Comparison of ENCODE assay signal across 8 cellular contexts in genomic region chr13:24995225-24995804, GRCh38.
A peak's percentile ranks its signal among the peaks of the same experiment; 100 is the strongest.
DNase-seq lines count a peak whose midpoint lies in the region; ATAC-seq and TF ChIP-seq lines count a peak whose summit lies in the region.

No MANE protein-coding gene starts in this region.

- intact Hi-C loops in colonic mucosa (cut with DNase I), result no loop called here
- intact Hi-C loops in right lobe of liver (cut with DNase I), result no loop called here
- intact Hi-C loops in posterior vena cava (cut with DNase I), result no loop called here

- no peaks in the 10 kb centered on the region for H3K27me3 ChIP-seq in colonic mucosa
- H3K27me3 ChIP-seq in right lobe of liver, result no peaks in the 10 kb centered on the region

- ATAC-seq in HG02885 (IDR thresholded peaks at IDR 0.05; ENCODE audit: poor library complexity, unreplicated experiment) (peak; percentile 74), right lobe of liver (peak; percentile 92 to 97 (median 94))

- H3K9me3 ChIP-seq in colonic mucosa, result no peaks in the 10 kb centered on the region
- no peaks in the 10 kb centered on the region for H3K9me3 ChIP-seq in right lobe of liver

- TF ChIP-seq CTCF in VCaP (conservative IDR thresholded peaks at IDR 0.05) (peak; percentile 92), colonic mucosa (IDR thresholded peaks at IDR 0.05) (peak; percentile 72), right lobe of liver (IDR thresholded peaks at IDR 0.05) (peak; percentile 64 to 86 (median 75))

- H3K36me3 ChIP-seq in colonic mucosa (no peaks in the 10 kb centered on the region), right lobe of liver (no peaks in the 10 kb centered on the region)

- DNase-seq in GM03348 (ENCODE audit: low spot score) (peak; percentile 82), NCI-H446 treated with DMSO at 0.1 percent for 48 hours (lab: John Stamatoyannopoulos, UW) (peak; percentile 61), colonic mucosa (peak; percentile 69), right lobe of liver (peak in 2 of 3 donors; percentile 35 to 56), posterior vena cava (ENCODE audit: low spot score) (no peak)
- DNase-seq in stimulated activated CD8-positive, alpha-beta memory T cell treated with anti-CD3 and anti-CD28 coated beads, Interleukin-7, amount 100 ng/mL, for 1 hour (ENCODE audit: low read depth in 2 of 2), result peak; percentile 8 to 13

- TF ChIP-seq POLR2A in right lobe of liver (IDR thresholded peaks at IDR 0.05), result no peak

- no peak overlapping the region for H3K27ac ChIP-seq in VCaP
- H3K27ac ChIP-seq in colonic mucosa, result no peak overlapping the region
- H3K27ac ChIP-seq in right lobe of liver, result no peak overlapping the region

- H3K4me1 ChIP-seq in colonic mucosa (no peaks in the 10 kb centered on the region), right lobe of liver (no peaks in the 10 kb centered on the region)

- WGBS in right lobe of liver (ENCODE audit: insufficient coverage, low coverage, low lambda C conversion rate, missing lambda C conversion rate), result under 1% methylated on average over 6 of the region's 6 CpGs

- H3K9ac ChIP-seq in colonic mucosa (ENCODE audit: low read depth in 2 of 2, low read length in 2 of 2), result no peak overlapping the region

- H3K4me3 ChIP-seq in colonic mucosa (no peak overlapping the region), right lobe of liver (no peak overlapping the region)
